ENCODE assay signal across 2 cellular contexts in genomic region chr3:14143826-14144225, GRCh38.
TF ChIP-seq lines count a peak whose summit lies in the region.

No MANE protein-coding gene starts in this region.

TF ChIP-seq in GM12891, 5 proteins besides CTCF, POLR2A, EP300 and RAD21:
- no peak for TF ChIP-seq POLR2AphosphoS5 (IDR thresholded peaks at IDR 0.05; ENCODE audit: low read depth, low read length)
- TF ChIP-seq PAX5 (IDR thresholded peaks at IDR 0.05; ENCODE audit: insufficient read depth, low read length, severe bottlenecking) = no peak
- TF ChIP-seq SPI1 (IDR thresholded peaks at IDR 0.05; ENCODE audit: low read depth, low read length) = no peak
- no peak for TF ChIP-seq POU2F2 (IDR thresholded peaks at IDR 0.05; ENCODE audit: low read depth, low read length)
- no peak for TF ChIP-seq TAF1 (IDR thresholded peaks at IDR 0.05; ENCODE audit: low read depth, low read length)

TF ChIP-seq in H1, 55 proteins besides CTCF, POLR2A, EP300 and RAD21:
- TF ChIP-seq POU5F1 (IDR thresholded peaks at IDR 0.05; ENCODE audit: low read depth, low read length) (no peak), ASH2L (IDR thresholded peaks at IDR 0.05; ENCODE audit: low read length) (no peak), CBX5 (IDR thresholded peaks at IDR 0.05; ENCODE audit: low read depth, low read length) (no peak), POLR2AphosphoS5 (IDR thresholded peaks at IDR 0.05; ENCODE audit: low read depth, low read length) (no peak), PHF8 (conservative IDR thresholded peaks at IDR 0.05; ENCODE audit: low read depth, low read length) (no peak), NRF1 (IDR thresholded peaks at IDR 0.05; ENCODE audit: low read depth, low read length) (no peak)
